11 cellular contexts compared by ENCODE assay signal in the genomic region with DNA sequence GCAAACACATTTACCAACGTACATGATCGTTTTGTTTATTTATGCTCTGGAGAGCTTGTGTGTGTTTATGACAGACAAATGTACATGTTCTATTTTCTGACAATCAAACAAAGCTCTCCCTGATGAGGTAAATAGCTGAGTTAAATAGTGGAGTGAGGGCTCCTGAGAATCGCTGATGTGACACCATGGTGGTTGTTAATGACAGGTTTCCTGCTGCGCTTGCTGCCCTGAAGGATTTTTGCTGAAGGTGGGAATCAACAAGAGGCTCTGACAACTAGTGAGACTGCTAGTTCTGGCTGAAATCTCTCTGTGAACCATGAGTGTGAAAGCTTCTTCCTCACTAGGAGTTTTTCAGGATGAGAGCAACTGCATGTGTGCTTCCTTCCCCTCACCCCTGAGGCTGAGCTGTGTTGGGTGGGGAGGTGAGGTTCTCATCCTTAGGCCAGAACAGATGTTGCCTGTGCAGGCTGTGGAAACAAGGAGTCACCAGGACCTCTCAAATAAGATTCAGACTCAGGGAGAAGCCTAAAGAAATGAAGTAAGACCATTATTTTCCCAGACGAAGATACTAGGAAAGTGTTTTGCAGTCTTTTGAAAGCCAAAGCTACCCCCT.
DNase-seq lines count a peak whose midpoint lies in the region; ATAC-seq and TF ChIP-seq lines count a peak whose summit lies in the region.
"Had no signal": no experiment of that assay in that cellular context is flagged by ENCODE, and none has a peak within 500 bp of the region (broad histone marks: within the 10 kb centered on the region; RNA-seq: fewer than 3 reads in every experiment).

No MANE protein-coding gene starts in this region.

- H3K4me3 ChIP-seq in right cardiac atrium (ENCODE audit: low read length), result no peak overlapping the region
- H3K4me3 ChIP-seq in esophagus squamous epithelium, result no peak overlapping the region

- H3K27me3 ChIP-seq in right cardiac atrium (ENCODE audit: control insufficient read depth, insufficient read depth), result no peaks in the 10 kb centered on the region
- no peaks in the 10 kb centered on the region for H3K27me3 ChIP-seq in esophagus squamous epithelium

- H3K4me3 Mint-ChIP-seq in T-helper 2 cell treated with Interferon-gamma antibody and Interleukin-4, amounts not matched to agents 5 μg/mL and 100 μg/mL, for 36 hours, result no peak overlapping the region
- H3K4me3 Mint-ChIP-seq: activated naive CD8-positive, alpha-beta T cell treated with anti-CD3 and anti-CD28 coated beads, Interleukin-2, amount 50 U/mL, for 24 hours; natural killer cell; T-helper 1 cell treated with Interleukin-12 subunit alpha and Interleukin-12 subunit beta and Interleukin-4 antibody, amounts not matched to agents 30 μg/mL and 1 μg/mL, for 36 hours had no signal

- TF ChIP-seq POLR2A in esophagus squamous epithelium (IDR thresholded peaks at IDR 0.05), result no peak

- no peak for TF ChIP-seq CTCF in esophagus squamous epithelium (IDR thresholded peaks at IDR 0.05)

- H3K4me1 ChIP-seq in right cardiac atrium (ENCODE audit: control insufficient read depth, insufficient read depth, low read length), result peaks cover 5% of the 10 kb centered on the region
- H3K4me1 ChIP-seq in esophagus squamous epithelium, result peaks cover 0 to 13% (median 0%) of the 10 kb centered on the region in 3 donors

- no peak overlapping the region for H3K27ac Mint-ChIP-seq in T-helper 2 cell treated with Interferon-gamma antibody and Interleukin-4, amounts not matched to agents 5 μg/mL and 100 μg/mL, for 36 hours
- H3K27ac Mint-ChIP-seq: activated naive CD8-positive, alpha-beta T cell treated with anti-CD3 and anti-CD28 coated beads, Interleukin-2, amount 50 U/mL, for 24 hours; natural killer cell; T-helper 1 cell treated with Interleukin-12 subunit alpha and Interleukin-12 subunit beta and Interleukin-4 antibody, amounts not matched to agents 30 μg/mL and 1 μg/mL, for 36 hours had no signal

- no peaks in the 10 kb centered on the region for H3K36me3 ChIP-seq in esophagus squamous epithelium

- H3K9me3 Mint-ChIP-seq in T-helper 2 cell treated with Interferon-gamma antibody and Interleukin-4, amounts not matched to agents 5 μg/mL and 100 μg/mL, for 36 hours, result no peaks in the 10 kb centered on the region
- H3K9me3 Mint-ChIP-seq: activated naive CD8-positive, alpha-beta T cell treated with anti-CD3 and anti-CD28 coated beads, Interleukin-2, amount 50 U/mL, for 24 hours; natural killer cell; T-helper 1 cell treated with Interleukin-12 subunit alpha and Interleukin-12 subunit beta and Interleukin-4 antibody, amounts not matched to agents 30 μg/mL and 1 μg/mL, for 36 hours had no signal

- intact Hi-C loops in right cardiac atrium (cut with DNase I) (no loop called here), esophagus squamous epithelium (cut with DNase I) (no loop called here)

- H3K27ac ChIP-seq in right cardiac atrium (ENCODE audit: low read length) (peak overlapping the region; percentile 53), substantia nigra (ENCODE audit: low read depth, low read length, poor library complexity, severe bottlenecking) (peak overlapping the region; percentile 10), esophagus squamous epithelium (peak overlapping the region in 1 of 4 donors; percentile 37)

- no peaks in the 10 kb centered on the region for H3K9me3 ChIP-seq in right cardiac atrium (ENCODE audit: control insufficient read depth, low read length)
- H3K9me3 ChIP-seq in esophagus squamous epithelium, result no peaks in the 10 kb centered on the region

- 56% methylated on average over 5 of the region's 5 CpGs for WGBS in right cardiac atrium
- WGBS in esophagus squamous epithelium, 2 donors, result 64 to 67% methylated on average over 5 of the region's 5 CpGs

- no peaks in the 10 kb centered on the region for H3K36me3 Mint-ChIP-seq in T-helper 2 cell treated with Interferon-gamma antibody and Interleukin-4, amounts not matched to agents 5 μg/mL and 100 μg/mL, for 36 hours (ENCODE audit: low read depth)

- peak; percentile 13 to 71 for ATAC-seq in right cardiac atrium
- ATAC-seq: activated naive CD8-positive, alpha-beta T cell treated with anti-CD3 and anti-CD28 coated beads, Interleukin-2, amount 50 U/mL, for 24 hours; natural killer cell had no signal

- H3K27me3 Mint-ChIP-seq in T-helper 2 cell treated with Interferon-gamma antibody and Interleukin-4, amounts not matched to agents 5 μg/mL and 100 μg/mL, for 36 hours (ENCODE audit: low read depth), result peaks cover 2% of the 10 kb centered on the region
- H3K27me3 Mint-ChIP-seq: activated naive CD8-positive, alpha-beta T cell treated with anti-CD3 and anti-CD28 coated beads, Interleukin-2, amount 50 U/mL, for 24 hours had no signal

- H3K4me1 Mint-ChIP-seq in T-helper 2 cell treated with Interferon-gamma antibody and Interleukin-4, amounts not matched to agents 5 μg/mL and 100 μg/mL, for 36 hours (ENCODE audit: low read depth), result no peaks in the 10 kb centered on the region
- H3K4me1 Mint-ChIP-seq: activated naive CD8-positive, alpha-beta T cell treated with anti-CD3 and anti-CD28 coated beads, Interleukin-2, amount 50 U/mL, for 24 hours had no signal

- DNase-seq in NCI-H1092 (lab: John Stamatoyannopoulos, UW) (peak; percentile 20), NCI-H69 (lab: John Stamatoyannopoulos, UW) (peak; percentile 86), right cardiac atrium (peak in 1 of 3 donors; percentile 41), substantia nigra (lab: John Stamatoyannopoulos, UW) (no peak), esophagus squamous epithelium (lab: John Stamatoyannopoulos, UW) (no peak)
- DNase-seq in T-helper 2 cell treated with Interferon-gamma antibody and Interleukin-4, amounts not matched to agents 5 μg/mL and 100 μg/mL, for 36 hours (ENCODE audit: low spot score), result no peak
- DNase-seq in effector CD8-positive, alpha-beta T cell (lab: John Stamatoyannopoulos, UW), result no peak
- DNase-seq: activated CD8-positive, alpha-beta memory T cell treated with anti-CD3 and anti-CD28 coated beads for 24 hours; activated naive CD8-positive, alpha-beta T cell treated with anti-CD3 and anti-CD28 coated beads, Interleukin-2, amount 50 U/mL, for 24 hours; natural killer cell had no signal

Comparison
In these comparisons a context has a peak if more than half of its experiments do, and no peak if none do; other contexts are left out.
1. DNase-seq: peak in NCI-H1092 (single experiment) and NCI-H69 (single experiment); none in substantia nigra (0 of 49), T-helper 2 cell treated with Interferon-gamma antibody and Interleukin-4, amounts not matched to agents 5 μg/mL and 100 μg/mL, for 36 hours (single experiment), effector CD8-positive, alpha-beta T cell (single experiment) and esophagus squamous epithelium (single experiment).